ENCODE assay signal across 16 cellular contexts in the genomic region with DNA sequence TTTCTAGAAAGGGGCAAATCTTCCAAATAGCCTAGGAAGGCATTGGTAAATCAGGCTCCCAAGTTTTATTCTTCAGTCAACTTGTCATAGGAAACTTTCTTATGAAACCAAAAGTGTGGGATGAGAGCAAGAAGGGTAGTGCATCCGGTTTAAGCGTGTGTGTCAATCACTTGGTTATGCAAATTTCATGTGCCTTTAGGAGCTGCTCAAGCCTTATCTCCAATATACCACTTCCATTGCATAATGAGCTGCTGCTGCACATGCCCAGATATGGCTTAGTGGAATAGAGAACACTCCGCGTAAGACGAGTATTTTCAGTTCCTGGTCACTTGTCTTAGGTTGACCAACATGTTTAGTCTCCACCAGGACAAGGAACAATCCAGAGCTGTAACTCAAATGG.
"Had no signal": no experiment of that assay in that cellular context is flagged by ENCODE, and none has a peak within 500 bp of the region (broad histone marks: within the 10 kb centered on the region; RNA-seq: fewer than 3 reads in every experiment).

No MANE protein-coding gene starts in this region.

- DNase-seq: dermis blood vessel endothelial cell; effector CD4-positive, alpha-beta T cell; endodermal cell; erythroblast; foreskin keratinocyte; left colon; left ventricle myocardium superior; mesenchymal stem cell; midbrain; nucleus accumbens; ovary; small intestine; stimulated activated CD4-positive, alpha-beta T cell treated with anti-CD3 and anti-CD28 coated beads, Interleukin-12 subunit alpha, Interleukin-12 subunit beta, amount 100 ng/mL, for 4 hours; stimulated activated naive CD4-positive, alpha-beta T cell; trophoblast cell had no signal

- ATAC-seq: foreskin keratinocyte; left colon; left ventricle myocardium superior; natural killer cell treated with Interleukin-12 subunit alpha and Interleukin-12 subunit beta and Interleukin-15 and Interleukin-18, amount 100 ng/mL, for 72 hours had no signal
